In genomic region chr5:163189023-163189553, GRCh38 we compare ENCODE assay signal across 1 cellular context.
TF ChIP-seq lines count a peak whose summit lies in the region.

No MANE protein-coding gene starts in this region.

TF ChIP-seq in H1, 55 proteins besides CTCF, POLR2A, EP300 and RAD21:
- 0 out of 2 replicates have a peak, but pooled peaks have one; percentile 39 for TF ChIP-seq CEBPB (IDR thresholded peaks at IDR 0.05; ENCODE audit: low read depth, low read length)
- TF ChIP-seq JUN (IDR thresholded peaks at IDR 0.05; ENCODE audit: low read depth, low read length): no peak
TF ChIP-seq in H1: peak in this region for 1.
